In the genomic region with DNA sequence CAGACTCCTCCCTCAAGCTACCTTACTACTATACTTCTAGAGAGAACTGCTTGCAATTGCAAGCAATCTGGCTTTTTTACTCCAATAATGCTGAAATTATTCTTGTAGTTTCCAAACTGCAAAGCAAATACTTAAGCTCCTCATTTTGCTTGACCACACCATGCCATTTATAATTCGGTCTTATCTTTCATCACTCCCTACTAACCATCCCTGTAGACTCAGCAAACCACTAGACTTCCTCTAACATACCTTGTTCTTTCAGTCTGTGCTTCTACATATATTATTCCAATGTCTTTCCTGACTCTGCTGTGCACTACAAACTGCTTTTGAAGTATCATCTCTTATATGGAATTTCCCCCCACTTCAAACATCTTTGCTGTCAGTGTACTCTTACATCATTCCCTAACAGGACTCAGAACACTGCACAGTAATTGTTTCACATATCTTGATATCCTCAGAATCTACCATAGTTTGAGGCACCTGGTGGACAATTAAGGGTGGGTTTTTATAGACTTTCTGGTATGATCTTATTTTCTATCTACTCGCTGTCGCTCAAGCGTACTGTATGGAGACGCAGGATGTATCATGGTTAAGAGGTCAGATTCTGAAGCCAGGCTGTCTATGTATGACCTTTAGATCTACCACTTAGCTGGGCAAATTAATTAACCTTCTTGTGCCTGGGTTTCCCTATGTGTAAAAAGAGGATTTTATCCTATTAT, we compare ENCODE assay signal across 9 cellular contexts. TPM values are rescaled to one million over a fixed set of nuclear protein-coding genes. Genes with fewer than 3 reads are reported as not detected.
DNase-seq lines count a peak whose midpoint lies in the region; ATAC-seq lines count a peak whose summit lies in the region.
"Had no signal": no experiment of that assay in that cellular context is flagged by ENCODE, and none has a peak within 500 bp of the region (broad histone marks: within the 10 kb centered on the region; RNA-seq: fewer than 3 reads in every experiment).

No MANE protein-coding gene starts in this region.

- H3K27ac ChIP-seq in temporal lobe (ENCODE audit: low read depth, low read length) = peak overlapping the region; percentile 87

- ATAC-seq in HG03442 (IDR thresholded peaks at IDR 0.05; ENCODE audit: unreplicated experiment) = no peak
- ATAC-seq: activated CD8-positive, alpha-beta memory T cell treated with anti-CD3 and anti-CD28 coated beads, Interleukin-2, amount 10 ng/mL, durations not matched to agents 7 days and 5 days had no signal

- intact Hi-C loops in activated CD4-positive, alpha-beta T cell treated with anti-CD3 and anti-CD28 coated beads, Interleukin-2, amount 10 ng/mL, durations not matched to agents 24 days and 14 days (cut with micrococcal nuclease) = loop anchor here (5.0 to 10.0 kb wide), 3 partner anchors 103 to 1183 kb away; a partner anchor contains a TSS
- intact Hi-C loops in activated T-helper 1 cell treated with anti-CD3 and anti-CD28 coated beads, Interleukin-12 subunit alpha, Interleukin-12 subunit beta, Interleukin-2, Interleukin-4 antibody, amounts not matched to agents 30 ng/mL and 10 ng/mL and 1 ng/mL, durations not matched to agents 14 hours and 24 hours and 36 hours (cut with micrococcal nuclease) = loop anchor here (5.0 kb wide), 1 partner anchor 825 kb away; a partner anchor contains a TSS
- intact Hi-C loops in head of caudate nucleus (cut with DNase I) = no loop called here

- no peak for DNase-seq in activated CD4-positive, alpha-beta T cell treated with anti-CD3 and anti-CD28 coated beads, Interleukin-2, amount 10 ng/mL, durations not matched to agents 24 days and 14 days
- no peak for DNase-seq in activated CD4-positive, alpha-beta T cell treated with anti-CD3 and anti-CD28 coated beads for 1 hour
- DNase-seq in activated T-helper 1 cell treated with anti-CD3 and anti-CD28 coated beads, Interleukin-12 subunit alpha, Interleukin-12 subunit beta, Interleukin-2, Interleukin-4 antibody, amounts not matched to agents 30 ng/mL and 10 ng/mL and 1 ng/mL, durations not matched to agents 14 hours and 24 hours and 36 hours (ENCODE audit: low spot score) = no peak
- DNase-seq in iris pigment epithelial cell (ENCODE audit: low read depth) = peak; percentile 42
- DNase-seq in DMS153 treated with DMSO at 0.1 percent for 48 hours (lab: John Stamatoyannopoulos, UW; ENCODE audit: unreplicated experiment) = no peak
- DNase-seq in head of caudate nucleus = no peak
- DNase-seq: activated CD8-positive, alpha-beta memory T cell treated with anti-CD3 and anti-CD28 coated beads, Interleukin-2, amount 10 ng/mL, durations not matched to agents 7 days and 5 days had no signal

- H3K27me3 Mint-ChIP-seq in activated CD4-positive, alpha-beta T cell treated with anti-CD3 and anti-CD28 coated beads, Interleukin-2, amount 10 ng/mL, durations not matched to agents 24 days and 14 days = no peaks in the 10 kb centered on the region
- no peaks in the 10 kb centered on the region for H3K27me3 Mint-ChIP-seq in activated T-helper 1 cell treated with anti-CD3 and anti-CD28 coated beads, Interleukin-12 subunit alpha, Interleukin-12 subunit beta, Interleukin-2, Interleukin-4 antibody, amounts not matched to agents 30 ng/mL and 10 ng/mL and 1 ng/mL, durations not matched to agents 14 hours and 24 hours and 36 hours (ENCODE audit: insufficient read depth)
- H3K27me3 Mint-ChIP-seq: activated CD8-positive, alpha-beta memory T cell treated with anti-CD3 and anti-CD28 coated beads, Interleukin-2, amount 10 ng/mL, durations not matched to agents 7 days and 5 days had no signal

- H3K4me3 Mint-ChIP-seq in activated CD4-positive, alpha-beta T cell treated with anti-CD3 and anti-CD28 coated beads, Interleukin-2, amount 10 ng/mL, durations not matched to agents 24 days and 14 days = peak overlapping the region; percentile 93
- peak overlapping the region; percentile 95 for H3K4me3 Mint-ChIP-seq in activated T-helper 1 cell treated with anti-CD3 and anti-CD28 coated beads, Interleukin-12 subunit alpha, Interleukin-12 subunit beta, Interleukin-2, Interleukin-4 antibody, amounts not matched to agents 30 ng/mL and 10 ng/mL and 1 ng/mL, durations not matched to agents 14 hours and 24 hours and 36 hours
- H3K4me3 Mint-ChIP-seq: activated CD8-positive, alpha-beta memory T cell treated with anti-CD3 and anti-CD28 coated beads, Interleukin-2, amount 10 ng/mL, durations not matched to agents 7 days and 5 days had no signal

- no peaks in the 10 kb centered on the region for H3K9me3 Mint-ChIP-seq in activated CD4-positive, alpha-beta T cell treated with anti-CD3 and anti-CD28 coated beads, Interleukin-2, amount 10 ng/mL, durations not matched to agents 24 days and 14 days
- no peaks in the 10 kb centered on the region for H3K9me3 Mint-ChIP-seq in activated T-helper 1 cell treated with anti-CD3 and anti-CD28 coated beads, Interleukin-12 subunit alpha, Interleukin-12 subunit beta, Interleukin-2, Interleukin-4 antibody, amounts not matched to agents 30 ng/mL and 10 ng/mL and 1 ng/mL, durations not matched to agents 14 hours and 24 hours and 36 hours

- H3K36me3 Mint-ChIP-seq in activated CD4-positive, alpha-beta T cell treated with anti-CD3 and anti-CD28 coated beads, Interleukin-2, amount 10 ng/mL, durations not matched to agents 24 days and 14 days (ENCODE audit: low read depth) = peaks cover 32% of the 10 kb centered on the region
- peaks cover 20% of the 10 kb centered on the region for H3K36me3 Mint-ChIP-seq in activated T-helper 1 cell treated with anti-CD3 and anti-CD28 coated beads, Interleukin-12 subunit alpha, Interleukin-12 subunit beta, Interleukin-2, Interleukin-4 antibody, amounts not matched to agents 30 ng/mL and 10 ng/mL and 1 ng/mL, durations not matched to agents 14 hours and 24 hours and 36 hours (ENCODE audit: low read depth)

- H3K27ac Mint-ChIP-seq in activated CD4-positive, alpha-beta T cell treated with anti-CD3 and anti-CD28 coated beads, Interleukin-2, amount 10 ng/mL, durations not matched to agents 24 days and 14 days = peak overlapping the region; percentile 20
- H3K27ac Mint-ChIP-seq in activated T-helper 1 cell treated with anti-CD3 and anti-CD28 coated beads, Interleukin-12 subunit alpha, Interleukin-12 subunit beta, Interleukin-2, Interleukin-4 antibody, amounts not matched to agents 30 ng/mL and 10 ng/mL and 1 ng/mL, durations not matched to agents 14 hours and 24 hours and 36 hours = peak overlapping the region; percentile 3
- H3K27ac Mint-ChIP-seq: activated CD8-positive, alpha-beta memory T cell treated with anti-CD3 and anti-CD28 coated beads, Interleukin-2, amount 10 ng/mL, durations not matched to agents 7 days and 5 days had no signal

- peaks cover 61% of the 10 kb centered on the region for H3K4me1 Mint-ChIP-seq in activated CD4-positive, alpha-beta T cell treated with anti-CD3 and anti-CD28 coated beads, Interleukin-2, amount 10 ng/mL, durations not matched to agents 24 days and 14 days
- H3K4me1 Mint-ChIP-seq in activated T-helper 1 cell treated with anti-CD3 and anti-CD28 coated beads, Interleukin-12 subunit alpha, Interleukin-12 subunit beta, Interleukin-2, Interleukin-4 antibody, amounts not matched to agents 30 ng/mL and 10 ng/mL and 1 ng/mL, durations not matched to agents 14 hours and 24 hours and 36 hours (ENCODE audit: low read depth) = peaks cover 80% of the 10 kb centered on the region

RNA-seq across cellular contexts. Expression of a gene that starts 2.8 kb away (rescaled TPM):
- 65.1 and 68.2 TPM in 2 replicates for total RNA-seq in activated CD4-positive, alpha-beta T cell treated with anti-CD3 and anti-CD28 coated beads, Interleukin-2, amount 10 ng/mL, durations not matched to agents 24 days and 14 days
- 85.8 and 86.1 TPM in 2 replicates for total RNA-seq in activated T-helper 1 cell treated with anti-CD3 and anti-CD28 coated beads, Interleukin-12 subunit alpha, Interleukin-12 subunit beta, Interleukin-2, Interleukin-4 antibody, amounts not matched to agents 30 ng/mL and 10 ng/mL and 1 ng/mL, durations not matched to agents 14 hours and 24 hours and 36 hours
- 50.2 TPM for total RNA-seq in temporal lobe
